In the genomic region with DNA sequence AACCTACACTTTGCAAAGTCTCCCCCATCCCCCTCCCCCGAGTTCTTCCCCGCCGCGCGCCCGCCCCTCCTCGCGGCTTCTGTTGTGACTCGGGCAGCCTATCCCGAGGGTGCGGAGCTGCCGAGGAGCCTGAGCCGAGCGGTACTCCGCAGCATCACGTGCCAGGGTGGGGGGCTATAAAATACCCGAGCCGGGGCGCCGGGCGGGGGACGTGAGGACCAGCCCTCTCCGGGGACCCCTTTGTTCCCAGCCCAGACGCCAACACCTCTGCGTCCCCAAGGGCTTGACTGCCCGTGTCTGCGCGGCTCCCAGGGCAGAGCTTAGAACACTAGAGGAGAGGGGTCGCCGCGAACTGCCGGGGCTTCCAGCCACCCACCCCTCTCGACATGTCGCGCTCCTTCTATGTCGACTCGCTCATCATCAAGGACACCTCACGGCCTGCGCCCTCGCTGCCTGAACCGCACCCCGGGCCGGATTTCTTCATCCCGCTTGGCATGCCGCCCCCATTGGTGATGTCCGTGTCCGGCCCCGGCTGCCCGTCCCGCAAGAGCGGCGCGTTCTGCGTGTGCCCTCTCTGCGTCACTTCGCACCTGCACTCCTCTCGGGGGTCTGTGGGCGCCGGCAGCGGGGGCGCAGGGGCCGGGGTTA, we compare ENCODE assay signal across 9 cellular contexts. TPM values are rescaled to one million over a fixed set of nuclear protein-coding genes. Genes with fewer than 3 reads are reported as not detected.
DNase-seq lines count a peak whose midpoint lies in the region; ATAC-seq, FAIRE-seq and TF ChIP-seq lines count a peak whose summit lies in the region.
"Had no signal": no experiment of that assay in that cellular context is flagged by ENCODE, and none has a peak within 500 bp of the region (broad histone marks: within the 10 kb centered on the region; RNA-seq: fewer than 3 reads in every experiment).

A gene (plus strand): TSS at position 205 of the 648 bp plus-strand sequence. CDS start 182 bp downstream, at position 387.

- H3K4me1 ChIP-seq in thoracic aorta (ENCODE audit: control insufficient read depth in 1 of 2, low read depth in 2 of 2) = peaks cover 22 to 42% of the 10 kb centered on the region in 2 donors

- H3K4me3 Mint-ChIP-seq in activated CD4-positive, alpha-beta T cell treated with anti-CD3 and anti-CD28 coated beads, Interleukin-2, amount 10 ng/mL, durations not matched to agents 7 days and 5 days = peak within 1 kb of the TSS; percentile 52
- H3K4me3 Mint-ChIP-seq in activated naive CD8-positive, alpha-beta T cell treated with anti-CD3 and anti-CD28 coated beads, Interleukin-2, amount 10 ng/mL, durations not matched to agents 7 days and 5 days = peak within 1 kb of the TSS; percentile 64
- H3K4me3 Mint-ChIP-seq in immature natural killer cell = peak within 1 kb of the TSS; percentile 28 to 69 (median 58)

- no peak for TF ChIP-seq CTCF in thoracic aorta (IDR thresholded peaks at IDR 0.05)

- POLR2A ChIA-PET in activated CD4-positive, alpha-beta T cell treated with anti-CD3 and anti-CD28 coated beads, Interleukin-2, amount 10 ng/mL, durations not matched to agents 7 days and 5 days (lab: Charles Lee) = no interaction called here
- POLR2A ChIA-PET in activated naive CD8-positive, alpha-beta T cell treated with anti-CD3 and anti-CD28 coated beads, Interleukin-2, amount 10 ng/mL, durations not matched to agents 7 days and 5 days (lab: Charles Lee) = no interaction called here

- peaks cover 2% of the 10 kb centered on the region for H3K36me3 Mint-ChIP-seq in activated CD4-positive, alpha-beta T cell treated with anti-CD3 and anti-CD28 coated beads, Interleukin-2, amount 10 ng/mL, durations not matched to agents 7 days and 5 days (ENCODE audit: low read depth)
- H3K36me3 Mint-ChIP-seq in activated naive CD8-positive, alpha-beta T cell treated with anti-CD3 and anti-CD28 coated beads, Interleukin-2, amount 10 ng/mL, durations not matched to agents 7 days and 5 days = no peaks in the 10 kb centered on the region
- H3K36me3 Mint-ChIP-seq in immature natural killer cell = no peaks in the 10 kb centered on the region

- H3K27me3 Mint-ChIP-seq in activated CD4-positive, alpha-beta T cell treated with anti-CD3 and anti-CD28 coated beads, Interleukin-2, amount 10 ng/mL, durations not matched to agents 7 days and 5 days = peaks cover 89% of the 10 kb centered on the region
- peaks cover 93% of the 10 kb centered on the region for H3K27me3 Mint-ChIP-seq in activated naive CD8-positive, alpha-beta T cell treated with anti-CD3 and anti-CD28 coated beads, Interleukin-2, amount 10 ng/mL, durations not matched to agents 7 days and 5 days
- peaks cover 41 to 71% (median 52%) of the 10 kb centered on the region in 3 donors for H3K27me3 Mint-ChIP-seq in immature natural killer cell (ENCODE audit: low read depth in 3 of 3)

- no peak for DNase-seq in activated CD4-positive, alpha-beta T cell treated with anti-CD3 and anti-CD28 coated beads, Interleukin-2, amount 10 ng/mL, durations not matched to agents 7 days and 5 days
- DNase-seq in activated CD4-positive, alpha-beta T cell treated with anti-CD3 and anti-CD28 coated beads for 48 hours = no peak
- DNase-seq in activated naive CD8-positive, alpha-beta T cell treated with anti-CD3 and anti-CD28 coated beads, Interleukin-2, amount 10 ng/mL, durations not matched to agents 7 days and 5 days = no peak
- DNase-seq in immature natural killer cell (no peak), thoracic aorta (ENCODE audit: low spot score) (no peak), GM19239 (ENCODE audit: insufficient read length, low spot score) (no peak)
- DNase-seq: GDM1 had no signal

- peaks cover 34% of the 10 kb centered on the region for H3K4me1 Mint-ChIP-seq in activated CD4-positive, alpha-beta T cell treated with anti-CD3 and anti-CD28 coated beads, Interleukin-2, amount 10 ng/mL, durations not matched to agents 7 days and 5 days
- peaks cover 39% of the 10 kb centered on the region for H3K4me1 Mint-ChIP-seq in activated naive CD8-positive, alpha-beta T cell treated with anti-CD3 and anti-CD28 coated beads, Interleukin-2, amount 10 ng/mL, durations not matched to agents 7 days and 5 days
- peaks cover 17 to 19% of the 10 kb centered on the region in 2 donors for H3K4me1 Mint-ChIP-seq in immature natural killer cell

- FAIRE-seq in GM19239 (lab: Jason Lieb, UNC) = no peak

- CTCF ChIA-PET in activated CD4-positive, alpha-beta T cell treated with anti-CD3 and anti-CD28 coated beads, Interleukin-2, amount 10 ng/mL, durations not matched to agents 7 days and 5 days (lab: Charles Lee) = interaction anchor here (0.7 kb wide), 1 partner anchor 134 kb away, joined by 3 read pairs; no protein-coding TSS in a partner anchor

- no peaks in the 10 kb centered on the region for H3K9me3 ChIP-seq in thoracic aorta

- no peaks in the 10 kb centered on the region for H3K9me3 Mint-ChIP-seq in activated CD4-positive, alpha-beta T cell treated with anti-CD3 and anti-CD28 coated beads, Interleukin-2, amount 10 ng/mL, durations not matched to agents 7 days and 5 days
- no peaks in the 10 kb centered on the region for H3K9me3 Mint-ChIP-seq in activated naive CD8-positive, alpha-beta T cell treated with anti-CD3 and anti-CD28 coated beads, Interleukin-2, amount 10 ng/mL, durations not matched to agents 7 days and 5 days
- H3K9me3 Mint-ChIP-seq in immature natural killer cell = peaks cover 0 to 4% (median 0%) of the 10 kb centered on the region in 6 donors

- ATAC-seq in activated naive CD8-positive, alpha-beta T cell treated with anti-CD3 and anti-CD28 coated beads, Interleukin-2, amount 10 ng/mL, durations not matched to agents 7 days and 5 days (ENCODE audit: low read depth) = no peak
- no peak for ATAC-seq in thoracic aorta (ENCODE audit: insufficient number of reproducible peaks, low FRiP score, low read depth)
- ATAC-seq in GM21526 (IDR thresholded peaks at IDR 0.05; ENCODE audit: low FRiP score, unreplicated experiment) = no peak
- no peak for ATAC-seq in HG02870 (IDR thresholded peaks at IDR 0.05; ENCODE audit: unreplicated experiment)

- H3K27ac Mint-ChIP-seq in activated CD4-positive, alpha-beta T cell treated with anti-CD3 and anti-CD28 coated beads, Interleukin-2, amount 10 ng/mL, durations not matched to agents 7 days and 5 days = no peak within 1 kb of the TSS
- no peak within 1 kb of the TSS for H3K27ac Mint-ChIP-seq in activated naive CD8-positive, alpha-beta T cell treated with anti-CD3 and anti-CD28 coated beads, Interleukin-2, amount 10 ng/mL, durations not matched to agents 7 days and 5 days
- H3K27ac Mint-ChIP-seq in immature natural killer cell = no peak within 1 kb of the TSS

- H3K27me3 ChIP-seq in thoracic aorta (replicated peaks; ENCODE audit: insufficient read depth) = no peaks in the 10 kb centered on the region

- H3K4me3 ChIP-seq in thoracic aorta = peak within 1 kb of the TSS; percentile 71

- no peaks in the 10 kb centered on the region for H3K36me3 ChIP-seq in thoracic aorta

- H3K27ac ChIP-seq in thoracic aorta = no peak within 1 kb of the TSS

RNA-seq across cellular contexts. Expression of the gene that starts here (rescaled TPM):
- not detected for total RNA-seq in activated CD4-positive, alpha-beta T cell treated with anti-CD3 and anti-CD28 coated beads, Interleukin-2, amount 10 ng/mL, durations not matched to agents 7 days and 5 days
- total RNA-seq in activated naive CD8-positive, alpha-beta T cell treated with anti-CD3 and anti-CD28 coated beads, Interleukin-2, amount 10 ng/mL, durations not matched to agents 7 days and 5 days = not detected
- polyA plus RNA-seq in immature natural killer cell = not detected
- total RNA-seq in thoracic aorta = not detected
